ENCODE assay signal across 8 cellular contexts in genomic region chr1:36384542-36385409, GRCh38. TPM values are rescaled to one million over a fixed set of nuclear protein-coding genes. Genes with fewer than 3 reads are reported as not detected.
A peak's percentile ranks its signal among the peaks of the same experiment; 100 is the strongest.
DNase-seq lines count a peak whose midpoint lies in the region; ATAC-seq and TF ChIP-seq lines count a peak whose summit lies in the region.

No MANE protein-coding gene starts in this region.

- peaks cover 8% of the 10 kb centered on the region; the same call in 1 of the 2 replicates for H3K36me3 ChIP-seq in SK-N-MC (ENCODE audit: insufficient read depth, low read length)

- intact Hi-C loops in MCF 10A (cut with micrococcal nuclease) = no loop called here

- H3K27me3 Mint-ChIP-seq in MCF 10A (ENCODE audit: insufficient read depth, unreplicated experiment) = no peaks in the 10 kb centered on the region

- H3K4me1 Mint-ChIP-seq in MCF 10A (ENCODE audit: insufficient read depth, unreplicated experiment) = peaks cover 39% of the 10 kb centered on the region

- peaks cover 14% of the 10 kb centered on the region for H3K36me3 Mint-ChIP-seq in MCF 10A (ENCODE audit: insufficient read depth, unreplicated experiment)

- CTCF ChIA-PET in MCF 10A (lab: Yijun Ruan, JAX) = interaction anchor here (0.6 to 2.6 kb wide), 10 partner anchors 8 to 1217 kb away, joined by 3 to 8 read pairs (median 4); partner anchors contain the start of gene TRAPPC3

- peak overlapping the region; percentile 93 for H3K4me3 ChIP-seq in SK-N-MC
- H3K4me3 ChIP-seq in skeletal muscle cell (ENCODE audit: low read depth, low read length) = peak overlapping the region; percentile 96

- peak overlapping the region; percentile 75 for H3K27ac ChIP-seq in SK-N-MC

- peak; percentile 55 for DNase-seq in DMS79 (lab: John Stamatoyannopoulos, UW)
- DNase-seq in KBM-7 = peak; percentile 78
- DNase-seq in SK-N-MC (ENCODE audit: low read depth, low spot score) = no peak
- peak; percentile 59 for DNase-seq in MCF 10A (ENCODE audit: unreplicated experiment)
- DNase-seq in iPS-NIHi11 (ENCODE audit: low spot score) = peak; percentile 54
- DNase-seq in skeletal muscle cell (ENCODE audit: low read depth) = no peak

- H3K9me3 Mint-ChIP-seq in MCF 10A (ENCODE audit: unreplicated experiment) = no peaks in the 10 kb centered on the region

- ATAC-seq in HG02884 (IDR thresholded peaks at IDR 0.05; ENCODE audit: unreplicated experiment) (no peak), HG02938 (IDR thresholded peaks at IDR 0.05; ENCODE audit: unreplicated experiment) (no peak)

- no peak for TF ChIP-seq CTCF in MCF 10A (IDR thresholded peaks at IDR 0.05; ENCODE audit: unreplicated experiment)

- H3K27ac Mint-ChIP-seq in MCF 10A (ENCODE audit: low read depth, unreplicated experiment) = peak overlapping the region; percentile 73

- no peaks in the 10 kb centered on the region for H3K9me3 ChIP-seq in SK-N-MC (ENCODE audit: low read depth, low read length)

- in situ Hi-C loops in KBM-7 (cut with MboI; ENCODE audit: low pct_unique_long_range_greater_than_20kb, low sequenced_read_pairs) = no loop called here

- peak overlapping the region; percentile 89 for H3K9ac ChIP-seq in SK-N-MC (ENCODE audit: insufficient read length)

- POLR2A ChIA-PET in MCF 10A (lab: Yijun Ruan, JAX) = interaction anchor here (0.7 to 6.2 kb wide), 12 partner anchors 13 to 236 kb away, joined by 3 to 148 read pairs (median 6); partner anchors contain the start of genes LSM10, MRPS15, OSCP1 and THRAP3

- H3K4me3 Mint-ChIP-seq in MCF 10A (ENCODE audit: unreplicated experiment) = peak overlapping the region; percentile 89

- BruUV-seq in MCF 10A (replicated peaks; lab: Mats Ljungman, UMichigan) = no TSS peak

RNA-seq across cellular contexts. Expression of gene STK40, which starts 0.9 kb away (rescaled TPM):
- total RNA-seq in MCF 10A (2022) = 44.0 and 47.4 TPM in 2 replicates

RNA-seq across cellular contexts. Expression of gene LSM10, which starts 12.9 kb away (rescaled TPM):
- 42.3 and 49.8 TPM in 2 replicates for total RNA-seq in MCF 10A (2022)

Comparison
In these comparisons a context has a peak if more than half of its experiments do, and no peak if none do; other contexts are left out.
1. DNase-seq: peak in DMS79 (single experiment), KBM-7 (single experiment), MCF 10A (single experiment) and iPS-NIHi11 (single experiment); none in SK-N-MC (single experiment) and skeletal muscle cell (single experiment).